Comparison of ENCODE assay signal across 1 cellular context in genomic region chr21:14889080-14889805, GRCh38.
TF ChIP-seq lines count a peak whose summit lies in the region.

No MANE protein-coding gene starts in this region.

TF ChIP-seq in HepG2, 621 proteins besides CTCF, POLR2A, EP300 and RAD21 (continued from another document and continues in another):
- no peak for TF ChIP-seq ZNF646 (CRISPR knock-in tag; IDR thresholded peaks at IDR 0.05)
- no peak for TF ChIP-seq CREBL2 (CRISPR knock-in tag; IDR thresholded peaks at IDR 0.05; ENCODE audit: borderline replicate concordance)
- no peak for TF ChIP-seq PHF8 (CRISPR knock-in tag; IDR thresholded peaks at IDR 0.05)
- no peak for TF ChIP-seq ZNF225 (CRISPR knock-in tag; IDR thresholded peaks at IDR 0.05)
- no peak for TF ChIP-seq NFYB (CRISPR knock-in tag; IDR thresholded peaks at IDR 0.05)
- TF ChIP-seq ZNF354B (CRISPR knock-in tag; IDR thresholded peaks at IDR 0.05), result no peak
- TF ChIP-seq ZNF251 (CRISPR knock-in tag; IDR thresholded peaks at IDR 0.05), result no peak
- TF ChIP-seq FOXO4 (CRISPR knock-in tag; conservative IDR thresholded peaks at IDR 0.05), result no peak
- TF ChIP-seq PAX8 (CRISPR knock-in tag; IDR thresholded peaks at IDR 0.05; ENCODE audit: borderline replicate concordance), result no peak
- TF ChIP-seq JDP2 (CRISPR knock-in tag; IDR thresholded peaks at IDR 0.05; ENCODE audit: borderline replicate concordance), result no peak; the same call in 1 of the 2 replicates
- peak; percentile 78; the same call in 1 of the 2 replicates for TF ChIP-seq SMYD3 (CRISPR knock-in tag; IDR thresholded peaks at IDR 0.05)
- TF ChIP-seq THYN1 (CRISPR knock-in tag; IDR thresholded peaks at IDR 0.05; ENCODE audit: borderline replicate concordance, low read depth), result no peak
- TF ChIP-seq ZFP36L1 (CRISPR knock-in tag; IDR thresholded peaks at IDR 0.05), result peak; percentile 64; the same call in 1 of the 2 replicates
- no peak for TF ChIP-seq ZNF678 (CRISPR knock-in tag; IDR thresholded peaks at IDR 0.05)
- no peak for TF ChIP-seq ZNF496 (CRISPR knock-in tag; IDR thresholded peaks at IDR 0.05; ENCODE audit: insufficient replicate concordance)
- TF ChIP-seq SMC3 (IDR thresholded peaks at IDR 0.05; ENCODE audit: low read length), result no peak; the same call in none of the 2 replicates
- peak; percentile 98 for TF ChIP-seq ARID3A (IDR thresholded peaks at IDR 0.05; ENCODE audit: low read depth, low read length)
- no peak for TF ChIP-seq ZNF597 (CRISPR knock-in tag; IDR thresholded peaks at IDR 0.05)
- no peak for TF ChIP-seq CSRNP1 (CRISPR knock-in tag; IDR thresholded peaks at IDR 0.05)
- TF ChIP-seq ZC3H4 (CRISPR knock-in tag; IDR thresholded peaks at IDR 0.05; ENCODE audit: borderline replicate concordance), result no peak
- peak; percentile 68; the same call in 1 of the 2 replicates for TF ChIP-seq FOSL2 (CRISPR knock-in tag; IDR thresholded peaks at IDR 0.05)
- no peak for TF ChIP-seq REXO4 (CRISPR knock-in tag; IDR thresholded peaks at IDR 0.05; ENCODE audit: borderline replicate concordance)
- TF ChIP-seq IKZF5 (CRISPR knock-in tag; IDR thresholded peaks at IDR 0.05), result 0 out of 2 replicates have a peak, but pooled peaks have one; percentile 34
- peak; percentile 25; the same call in 1 of the 2 replicates for TF ChIP-seq ZBTB37 (CRISPR knock-in tag; IDR thresholded peaks at IDR 0.05)
- TF ChIP-seq MZF1 (CRISPR knock-in tag; IDR thresholded peaks at IDR 0.05; ENCODE audit: borderline replicate concordance), result no peak
- TF ChIP-seq PAWR (CRISPR knock-in tag; IDR thresholded peaks at IDR 0.05; ENCODE audit: borderline replicate concordance), result no peak
- TF ChIP-seq SUZ12 (IDR thresholded peaks at IDR 0.05; ENCODE audit: low read depth, low read length), result no peak
- no peak for TF ChIP-seq ZNF296 (CRISPR knock-in tag; conservative IDR thresholded peaks at IDR 0.05)
- 0 out of 2 replicates have a peak, but pooled peaks have one; percentile 22 for TF ChIP-seq NCOA1 (CRISPR knock-in tag; IDR thresholded peaks at IDR 0.05)
- no peak for TF ChIP-seq ZNF180 (CRISPR knock-in tag; IDR thresholded peaks at IDR 0.05; ENCODE audit: borderline replicate concordance, low read depth)
- no peak for TF ChIP-seq SCMH1 (CRISPR knock-in tag; IDR thresholded peaks at IDR 0.05; ENCODE audit: borderline replicate concordance)
- no peak for TF ChIP-seq ZC3H13 (CRISPR knock-in tag; IDR thresholded peaks at IDR 0.05)
- no peak for TF ChIP-seq KDM5B (CRISPR knock-in tag; IDR thresholded peaks at IDR 0.05; ENCODE audit: borderline replicate concordance)
- no peak for TF ChIP-seq HIVEP1 (CRISPR knock-in tag; IDR thresholded peaks at IDR 0.05)
- TF ChIP-seq NPAS2 (CRISPR knock-in tag; IDR thresholded peaks at IDR 0.05; ENCODE audit: borderline replicate concordance), result no peak
- TF ChIP-seq ZNF205 (CRISPR knock-in tag; IDR thresholded peaks at IDR 0.05), result 0 out of 2 replicates have a peak, but pooled peaks have one; percentile 49
- TF ChIP-seq ZNF329 (CRISPR knock-in tag; IDR thresholded peaks at IDR 0.05; ENCODE audit: low read depth), result no peak
- TF ChIP-seq PTBP1 (IDR thresholded peaks at IDR 0.05; ENCODE audit: low read depth, low read length, poor library complexity, severe bottlenecking), result no peak
- TF ChIP-seq ETS1 (CRISPR knock-in tag; IDR thresholded peaks at IDR 0.05), result no peak
- no peak for TF ChIP-seq TMF1 (CRISPR knock-in tag; IDR thresholded peaks at IDR 0.05; ENCODE audit: low read depth)
- no peak for TF ChIP-seq ZSCAN12 (CRISPR knock-in tag; IDR thresholded peaks at IDR 0.05)
- TF ChIP-seq MAF1 (CRISPR knock-in tag; IDR thresholded peaks at IDR 0.05; ENCODE audit: borderline replicate concordance), result no peak
- peak; percentile 71; the same call in 1 of the 2 replicates for TF ChIP-seq ZNF784 (CRISPR knock-in tag; IDR thresholded peaks at IDR 0.05; ENCODE audit: borderline replicate concordance)
- TF ChIP-seq ZBTB33 (CRISPR knock-in tag; IDR thresholded peaks at IDR 0.05), result peak; percentile 35; the same call in 1 of the 2 replicates
